Comparison of ENCODE assay signal across 20 cellular contexts in the genomic region with DNA sequence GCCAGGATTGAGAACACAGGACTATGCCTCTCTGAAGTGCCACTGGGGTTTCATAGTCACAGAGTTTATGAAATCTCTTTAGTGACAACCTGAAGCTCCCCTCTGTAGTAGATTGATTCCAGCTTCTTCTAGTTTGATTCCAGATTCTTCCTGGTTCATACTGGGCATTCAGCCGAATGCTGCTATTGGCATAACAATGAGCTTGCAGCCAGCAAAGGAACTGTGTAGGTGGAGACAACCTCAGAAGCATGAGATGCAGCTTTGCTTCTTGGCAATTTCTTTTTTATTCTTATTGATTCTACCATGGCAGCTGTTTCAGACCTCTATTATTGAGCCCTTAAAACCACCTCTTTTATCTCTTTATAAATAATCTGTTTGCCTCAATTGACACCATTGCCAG. TPM values are rescaled to one million over a fixed set of nuclear protein-coding genes. Genes with fewer than 3 reads are reported as not detected.
A peak's percentile ranks its signal among the peaks of the same experiment; 100 is the strongest.
DNase-seq lines count a peak whose midpoint lies in the region; ATAC-seq and TF ChIP-seq lines count a peak whose summit lies in the region.
"Had no signal": no experiment of that assay in that cellular context is flagged by ENCODE, and none has a peak within 500 bp of the region (broad histone marks: within the 10 kb centered on the region; RNA-seq: fewer than 3 reads in every experiment).

No MANE protein-coding gene starts in this region.

- in situ Hi-C loops in mammary epithelial cell (cut with MboI; ENCODE audit: low sequenced_read_pairs in 2 of 2) = no loop called here

- H3K79me2 ChIP-seq in mammary epithelial cell (ENCODE audit: insufficient read depth, low read length) = no peaks in the 10 kb centered on the region
- no peaks in the 10 kb centered on the region for H3K79me2 ChIP-seq in H9 (ENCODE audit: insufficient read depth, low read length)

- H3K18ac ChIP-seq in H9 (ENCODE audit: insufficient read length, low read depth, low read length) = no peak overlapping the region

- H2AK5ac ChIP-seq in H9 (ENCODE audit: insufficient read length, low read length) = no peak overlapping the region

- no peak overlapping the region for H3K4me3 Mint-ChIP-seq in H9
- H3K4me3 Mint-ChIP-seq in WTC11 = no peak overlapping the region
- H3K4me3 Mint-ChIP-seq: CD14-positive monocyte; CD4-positive, alpha-beta T cell; CD8-positive, alpha-beta memory T cell had no signal

- H4K20me1 ChIP-seq in mammary epithelial cell (ENCODE audit: insufficient read depth, low read length) (no peaks in the 10 kb centered on the region), H9 (ENCODE audit: control insufficient read depth, insufficient read depth, insufficient read length) (no peaks in the 10 kb centered on the region)
- H4K20me1 ChIP-seq: BLaER1 treated with 17β-estradiol and CSF1 and Interleukin-3, amounts not matched to agents 10 nM and 100 nM had no signal

- H3K27me3 Mint-ChIP-seq in H9 (ENCODE audit: low read depth) = no peaks in the 10 kb centered on the region
- no peaks in the 10 kb centered on the region for H3K27me3 Mint-ChIP-seq in WTC11 (ENCODE audit: low read depth)
- H3K27me3 Mint-ChIP-seq: CD4-positive, alpha-beta T cell; CD8-positive, alpha-beta memory T cell had no signal

- H2BK5ac ChIP-seq in H9 (ENCODE audit: insufficient read length, low read length) = no peak overlapping the region

- H3K36me3 Mint-ChIP-seq in H9 (ENCODE audit: insufficient read depth in 1 of 3, low read depth in 3 of 3) (no peaks in the 10 kb centered on the region), WTC11 (no peaks in the 10 kb centered on the region)
- H3K36me3 Mint-ChIP-seq: CD14-positive monocyte; CD8-positive, alpha-beta memory T cell had no signal

- no peaks in the 10 kb centered on the region for H3K79me1 ChIP-seq in H9 (ENCODE audit: insufficient read depth, low read depth, low read length, poor library complexity, severe bottlenecking)

- peak; percentile 74 for ATAC-seq in WTC11
- ATAC-seq in upper lobe of right lung = no peak

- no peak overlapping the region for H4K5ac ChIP-seq in H9 (ENCODE audit: insufficient read length, low read depth, low read length)

- H3K4me3 ChIP-seq in mammary epithelial cell (replicated peaks in 1 of 3; ENCODE audit: insufficient read depth in 1 of 3, low read depth in 2 of 3, low read length in 3 of 3) = no peak overlapping the region
- no peak overlapping the region for H3K4me3 ChIP-seq in breast epithelium
- H3K4me3 ChIP-seq in upper lobe of right lung = no peak overlapping the region
- H3K4me3 ChIP-seq: BLaER1 treated with 17β-estradiol and CSF1 and Interleukin-3, amounts not matched to agents 10 nM and 100 nM had no signal

- H3K36me3 ChIP-seq in mammary epithelial cell (ENCODE audit: insufficient read depth, low read length) = no peaks in the 10 kb centered on the region
- no peaks in the 10 kb centered on the region for H3K36me3 ChIP-seq in breast epithelium
- H3K36me3 ChIP-seq in upper lobe of right lung = no peaks in the 10 kb centered on the region
- H3K36me3 ChIP-seq: BE2C; BLaER1 treated with 17β-estradiol and CSF1 and Interleukin-3, amounts not matched to agents 10 nM and 100 nM had no signal

- TF ChIP-seq CTCF in mammary epithelial cell (conservative IDR thresholded peaks at IDR 0.05 in 1 of 2, IDR thresholded peaks at IDR 0.05 in 1 of 2; ENCODE audit: extremely low read depth in 1 of 2, insufficient read depth in 1 of 2, low read depth in 1 of 2, low read length in 2 of 2) (no peak), breast epithelium (IDR thresholded peaks at IDR 0.05) (no peak), H9 (conservative IDR thresholded peaks at IDR 0.05) (no peak), WTC11 (IDR thresholded peaks at IDR 0.05) (no peak), upper lobe of right lung (IDR thresholded peaks at IDR 0.05) (no peak)

- H3K27ac Mint-ChIP-seq in H9 (no peak overlapping the region; a peak in 1 of 7 replicates), WTC11 (peak overlapping the region; percentile 29; the same call in 1 of the 2 replicates)
- H3K27ac Mint-ChIP-seq: CD14-positive monocyte; CD4-positive, alpha-beta T cell; CD8-positive, alpha-beta memory T cell had no signal

- no peak overlapping the region for H2BK20ac ChIP-seq in H9 (ENCODE audit: low read depth, low read length, poor library complexity, severe bottlenecking)

- H2BK12ac ChIP-seq in H9 (ENCODE audit: insufficient read length, low read depth, low read length) = no peak overlapping the region

- no peak overlapping the region for H2BK120ac ChIP-seq in H9 (ENCODE audit: low read depth, low read length, poor library complexity, severe bottlenecking)

- dilution Hi-C loops in mammary epithelial cell (cut with HindIII; ENCODE audit: low sequenced_read_pairs) = no loop called here

- H4K91ac ChIP-seq in H9 (ENCODE audit: insufficient read length, low read depth, low read length) = no peak overlapping the region

- H3K9me3 Mint-ChIP-seq in H9 (no peaks in the 10 kb centered on the region), WTC11 (no peaks in the 10 kb centered on the region)
- H3K9me3 Mint-ChIP-seq: CD4-positive, alpha-beta T cell; CD8-positive, alpha-beta memory T cell had no signal

- H3K9ac ChIP-seq in mammary epithelial cell (ENCODE audit: insufficient read depth, low read length) = no peak overlapping the region
- H3K9ac ChIP-seq in H9 (ENCODE audit: extremely low read depth, insufficient read length, low read length) = no peak overlapping the region
- H3K9ac ChIP-seq: BLaER1 treated with 17β-estradiol and CSF1 and Interleukin-3, amounts not matched to agents 10 nM and 100 nM had no signal

- intact Hi-C loops in mammary epithelial cell (cut with micrococcal nuclease) (no loop called here), breast epithelium (cut with DNase I; ENCODE audit: low total_unique reads) (no loop called here), upper lobe of right lung (cut with DNase I) (no loop called here)

- H3K27ac ChIP-seq in mammary epithelial cell (ENCODE audit: insufficient read depth, low read depth, low read length) = no peak overlapping the region
- H3K27ac ChIP-seq in breast epithelium = no peak overlapping the region
- H3K27ac ChIP-seq in H9 (ENCODE audit: insufficient read length, low read depth, low read length) = no peak overlapping the region
- H3K27ac ChIP-seq in upper lobe of right lung = no peak overlapping the region
- H3K27ac ChIP-seq: 22Rv1; BLaER1 treated with 17β-estradiol and CSF1 and Interleukin-3, amounts not matched to agents 10 nM and 100 nM had no signal

- no peak overlapping the region for H3K56ac ChIP-seq in H9 (ENCODE audit: insufficient read length, low read depth, low read length)

- POLR2A ChIA-PET in WTC11 (lab: Charles Lee) = no interaction called here

- H2AFZ ChIP-seq in mammary epithelial cell (ENCODE audit: low read depth, low read length) = peak overlapping the region; percentile 42
- no peak overlapping the region for H2AFZ ChIP-seq in H9 (ENCODE audit: low read length)

- DNase-seq in mammary epithelial cell = no peak
- no peak for DNase-seq in breast epithelium (ENCODE audit: low spot score in 2 of 2)
- DNase-seq in H9 = no peak
- DNase-seq in WTC11 (ENCODE audit: low spot score) = no peak
- no peak for DNase-seq in upper lobe of right lung
- DNase-seq in activated CD4-positive, alpha-beta T cell treated with anti-CD3 and anti-CD28 coated beads, Interleukin-2, amount 50 U/mL, for 1 hour = no peak
- no peak for DNase-seq in hepatic stellate cell (ENCODE audit: low spot score)
- DNase-seq in NCI-H774 (lab: John Stamatoyannopoulos, UW) = no peak
- DNase-seq: AML-193; BE2C; CD4-positive, alpha-beta T cell; CD8-positive, alpha-beta memory T cell; DMS 273 treated with DMSO at 0.1 percent for 48 hours; DMS79; EL; GDM1; H7 had no signal

- H4K8ac ChIP-seq in H9 (replicated peaks; ENCODE audit: insufficient read length, low read depth, low read length) = no peak overlapping the region

- WGBS in mammary epithelial cell (ENCODE audit: low coverage, missing lambda C conversion rate) = 11% methylated on average over 1 of the region's 1 CpG
- WGBS in H9 (ENCODE audit: extremely low coverage, insufficient read length, low lambda C conversion rate) = no CpG with 5 or more reads among the region's 1 CpG

- H3K4me1 Mint-ChIP-seq in H9 (peaks cover 21 to 25% of the 10 kb centered on the region in 2 experiments), WTC11 (peaks cover 22% of the 10 kb centered on the region)
- H3K4me1 Mint-ChIP-seq: CD14-positive monocyte; CD8-positive, alpha-beta memory T cell had no signal

- H3K14ac ChIP-seq in H9 (ENCODE audit: insufficient read depth, low read length) = no peak overlapping the region

- H3K4me1 ChIP-seq in mammary epithelial cell (ENCODE audit: insufficient read depth, low read length) = no peaks in the 10 kb centered on the region
- no peaks in the 10 kb centered on the region for H3K4me1 ChIP-seq in breast epithelium
- H3K4me1 ChIP-seq in H9 (ENCODE audit: insufficient read depth, low read length) = peaks cover 6% of the 10 kb centered on the region
- H3K4me1 ChIP-seq in upper lobe of right lung = no peaks in the 10 kb centered on the region
- H3K4me1 ChIP-seq: BE2C; BLaER1 treated with 17β-estradiol and CSF1 and Interleukin-3, amounts not matched to agents 10 nM and 100 nM had no signal

- H3K9me3 ChIP-seq in mammary epithelial cell (replicated peaks; ENCODE audit: insufficient read depth, low read length) (no peaks in the 10 kb centered on the region), breast epithelium (no peaks in the 10 kb centered on the region), H9 (ENCODE audit: control insufficient read depth, low read depth, low read length) (no peaks in the 10 kb centered on the region), upper lobe of right lung (no peaks in the 10 kb centered on the region)
- H3K9me3 ChIP-seq: BE2C; BLaER1 treated with 17β-estradiol and CSF1 and Interleukin-3, amounts not matched to agents 10 nM and 100 nM had no signal

- CTCF ChIA-PET in mammary epithelial cell (lab: Charles Lee; ENCODE audit: low non-redundant PET) = no interaction called here
- CTCF ChIA-PET in WTC11 (lab: Charles Lee) = interaction anchor here (1.1 kb wide), 1 partner anchor 43 kb away, joined by 4 read pairs; no protein-coding TSS in a partner anchor

- no peak overlapping the region for H2BK15ac ChIP-seq in H9 (ENCODE audit: low read depth, low read length)

- H3K23ac ChIP-seq in H9 (ENCODE audit: insufficient read length, low read depth, low read length) = no peak overlapping the region

- H3T11ph ChIP-seq in H9 (ENCODE audit: low read length) = no peak overlapping the region

- H3K4me2 ChIP-seq in mammary epithelial cell (ENCODE audit: insufficient read depth, low read depth, low read length) (no peak overlapping the region), H9 (ENCODE audit: insufficient read depth, insufficient read length, low read length) (peak overlapping the region; percentile 1)
- H3K4me2 ChIP-seq: BLaER1 treated with 17β-estradiol and CSF1 and Interleukin-3, amounts not matched to agents 10 nM and 100 nM had no signal

- H3K27me3 ChIP-seq in mammary epithelial cell (ENCODE audit: insufficient read depth, low read length) (no peaks in the 10 kb centered on the region), breast epithelium (no peaks in the 10 kb centered on the region), H9 (ENCODE audit: insufficient read depth, low read length) (no peaks in the 10 kb centered on the region), upper lobe of right lung (no peaks in the 10 kb centered on the region)
- H3K27me3 ChIP-seq: BE2C; BLaER1 treated with 17β-estradiol and CSF1 and Interleukin-3, amounts not matched to agents 10 nM and 100 nM had no signal

- no peak for TF ChIP-seq POLR2A in breast epithelium (IDR thresholded peaks at IDR 0.05)

- H3K4ac ChIP-seq in H9 (ENCODE audit: low read depth, low read length) = no peak overlapping the region

- no TSS peak for BruUV-seq in mammary epithelial cell (replicated peaks; lab: Mats Ljungman, UMichigan)

- no peaks in the 10 kb centered on the region for H3K23me2 ChIP-seq in H9 (ENCODE audit: insufficient read length, low read depth, low read length, poor library complexity, severe bottlenecking)

RNA-seq across cellular contexts. Expression of gene ANO4, which starts 15.4 kb away (rescaled TPM):
- total RNA-seq in mammary epithelial cell = 1 to 10 TPM in 1 of 2 donors, not detected in 1; 2.5 TPM
- polyA plus RNA-seq in mammary epithelial cell = 2.7 TPM
- 7.8 TPM for polyA minus RNA-seq in mammary epithelial cell
- 1 to 10 TPM in 1 of 3 donors, under 1 TPM in 2; 0.33 to 1.0 (median 0.80) TPM for total RNA-seq in breast epithelium
- 5.7 and 6.1 TPM in 2 replicates for total RNA-seq in H9 (2021)
- total RNA-seq in WTC11 (2021) = 1.8 to 2.6 TPM (median 2.2 TPM) in 3 replicates
- 0.38 TPM for total RNA-seq in upper lobe of right lung
- total RNA-seq: CD4-positive, alpha-beta T cell; CD8-positive, alpha-beta memory T cell had no signal
- polyA plus RNA-seq: CD14-positive monocyte; CD8-positive, alpha-beta memory T cell had no signal
